8 cellular contexts compared by ENCODE assay signal in genomic region chr3:182794455-182794773, GRCh38. TPM values are rescaled to one million over a fixed set of nuclear protein-coding genes. Genes with fewer than 3 reads are reported as not detected.
DNase-seq lines count a peak whose midpoint lies in the region; ATAC-seq and TF ChIP-seq lines count a peak whose summit lies in the region.

No MANE protein-coding gene starts in this region.

- H3K36me3 ChIP-seq in HAP-1 (replicated peaks) (no peaks in the 10 kb centered on the region; the same call in 1 of the 2 replicates), skeletal muscle satellite cell (ENCODE audit: insufficient read depth, low read length) (no peaks in the 10 kb centered on the region)

- TF ChIP-seq CTCF in foreskin fibroblast (IDR thresholded peaks at IDR 0.05; ENCODE audit: low read depth, low read length) = no peak

- DNase-seq in HAP-1 (ENCODE audit: low spot score in 2 of 2) (no peak), foreskin fibroblast (no peak), NCI-H345 (lab: John Stamatoyannopoulos, UW) (no peak), NCI-H2171 (lab: John Stamatoyannopoulos, UW) (no peak)

- H3K9me3 ChIP-seq in HAP-1 (no peaks in the 10 kb centered on the region), skeletal muscle satellite cell (replicated peaks; ENCODE audit: low read length) (no peaks in the 10 kb centered on the region)

- H3K4me3 ChIP-seq in HAP-1 (peak overlapping the region; percentile 72), foreskin fibroblast (ENCODE audit: low read depth in 1 of 2, low read length in 2 of 2) (peak overlapping the region; percentile 76 to 82), skeletal muscle satellite cell (ENCODE audit: low read length) (peak overlapping the region; percentile 96)

- H3K4me1 ChIP-seq in HAP-1 (peaks cover 12% of the 10 kb centered on the region), skeletal muscle satellite cell (ENCODE audit: control insufficient read depth, insufficient read depth, low read length) (peaks cover 11% of the 10 kb centered on the region)

- peak overlapping the region; percentile 84 for H3K4me2 ChIP-seq in skeletal muscle satellite cell (ENCODE audit: low read length)

- ATAC-seq in SK-N-SH treated with all-trans-retinoic acid at 6 μM for 48 hours (peak; percentile 6; the same call in 1 of the 3 replicates), GM21717 (IDR thresholded peaks at IDR 0.05; ENCODE audit: unreplicated experiment) (no peak), GM18868 (IDR thresholded peaks at IDR 0.05; ENCODE audit: unreplicated experiment) (no peak)

- peak overlapping the region; percentile 90 for H3K9ac ChIP-seq in skeletal muscle satellite cell (ENCODE audit: low read depth, low read length)

- in situ Hi-C loops in HAP-1 (cut with MboI; ENCODE audit: low sequenced_read_pairs) = no loop called here

- H3K27me3 ChIP-seq in HAP-1 (ENCODE audit: low read depth) (no peaks in the 10 kb centered on the region), skeletal muscle satellite cell (ENCODE audit: control insufficient read depth, insufficient read depth, low read length) (no peaks in the 10 kb centered on the region)

TF ChIP-seq in SK-N-SH treated with all-trans-retinoic acid at 6 μM for 48 hours, 23 proteins besides CTCF, POLR2A, EP300 and RAD21:
- no peak for TF ChIP-seq OSR1 (CRISPR knock-in tag; IDR thresholded peaks at IDR 0.05)

RNA-seq across cellular contexts. Expression of gene ATP11B, which starts 1.1 kb away (rescaled TPM):
- total RNA-seq in skeletal muscle satellite cell (2012; rRNA removed) = 40.0 and 52.0 TPM in 2 replicates
